21 cellular contexts compared by ENCODE assay signal in genomic region chr6:167680605-167681149, GRCh38.
"Had no signal": no experiment of that assay in that cellular context is flagged by ENCODE, and none has a peak within 500 bp of the region (broad histone marks: within the 10 kb centered on the region; RNA-seq: fewer than 3 reads in every experiment).

No MANE protein-coding gene starts in this region.

- H3K9me3 Mint-ChIP-seq: activated CD4-positive, alpha-beta memory T cell treated with anti-CD3 and anti-CD28 coated beads for 36 hours; activated naive CD8-positive, alpha-beta T cell treated with anti-CD3 and anti-CD28 coated beads for 36 hours; immature natural killer cell; stimulated activated naive CD8-positive, alpha-beta T cell treated with anti-CD3 and anti-CD28 coated beads, Interleukin-15, Interleukin-2, amounts not matched to agents 100 ng/mL and 50 ng/mL, for 24 hours had no signal

- H3K4me3 Mint-ChIP-seq: activated CD4-positive, alpha-beta memory T cell treated with anti-CD3 and anti-CD28 coated beads for 36 hours; activated naive CD8-positive, alpha-beta T cell treated with anti-CD3 and anti-CD28 coated beads for 36 hours; immature natural killer cell; naive thymus-derived CD4-positive, alpha-beta T cell; stimulated activated naive CD8-positive, alpha-beta T cell treated with anti-CD3 and anti-CD28 coated beads, Interleukin-15, Interleukin-2, amounts not matched to agents 100 ng/mL and 50 ng/mL, for 24 hours had no signal

- H3K4me1 Mint-ChIP-seq: activated naive CD8-positive, alpha-beta T cell treated with anti-CD3 and anti-CD28 coated beads for 36 hours; immature natural killer cell had no signal

- H3K27me3 ChIP-seq: uterus had no signal

- H3K9me3 ChIP-seq: breast epithelium, lower lobe of right lung, spleen, tibial artery, uterus had no signal

- FAIRE-seq: astrocyte, endometrium had no signal

- H3K27ac ChIP-seq: coronary artery, lower lobe of right lung, spleen, tibial artery had no signal

- H3K27ac Mint-ChIP-seq: activated CD4-positive, alpha-beta memory T cell treated with anti-CD3 and anti-CD28 coated beads for 36 hours; activated naive CD8-positive, alpha-beta T cell treated with anti-CD3 and anti-CD28 coated beads for 36 hours; immature natural killer cell; naive thymus-derived CD4-positive, alpha-beta T cell; stimulated activated naive CD8-positive, alpha-beta T cell treated with anti-CD3 and anti-CD28 coated beads, Interleukin-15, Interleukin-2, amounts not matched to agents 100 ng/mL and 50 ng/mL, for 24 hours had no signal

- H3K36me3 ChIP-seq: breast epithelium, lower lobe of right lung, spleen, tibial artery, uterus had no signal

- H3K36me3 Mint-ChIP-seq: activated CD4-positive, alpha-beta memory T cell treated with anti-CD3 and anti-CD28 coated beads for 36 hours; activated naive CD8-positive, alpha-beta T cell treated with anti-CD3 and anti-CD28 coated beads for 36 hours; immature natural killer cell had no signal

- DNase-seq: activated CD4-positive, alpha-beta memory T cell treated with anti-CD3 and anti-CD28 coated beads for 36 hours; activated CD4-positive, alpha-beta T cell treated with anti-CD3 and anti-CD28 coated beads for 48 hours; activated naive CD4-positive, alpha-beta T cell treated with Interleukin-2 at 50 U/mL for 16 hours; activated naive CD8-positive, alpha-beta T cell treated with anti-CD3 and anti-CD28 coated beads for 36 hours; activated T-cell treated with anti-CD3 and anti-CD28 coated beads, Interleukin-2, amount 50 U/mL, for 48 hours; immature natural killer cell; lower lobe of right lung; naive thymus-derived CD4-positive, alpha-beta T cell; occipital lobe; spleen; stimulated activated CD4-positive, alpha-beta T cell treated with anti-CD3 and anti-CD28 coated beads, Interleukin-4, amount 100 ng/mL, for 24 hours; substantia nigra; SW 1271; uterus had no signal

- ATAC-seq: left lobe of liver; lower lobe of right lung; naive thymus-derived CD4-positive, alpha-beta T cell had no signal

- H3K4me3 ChIP-seq: breast epithelium, coronary artery, lower lobe of right lung, spleen, tibial artery, uterus had no signal
